9 cellular contexts compared by ENCODE assay signal in genomic region chr18:5238371-5238758, GRCh38. TPM values are rescaled to one million over a fixed set of nuclear protein-coding genes. Genes with fewer than 3 reads are reported as not detected.
DNase-seq lines count a peak whose midpoint lies in the region; ATAC-seq, FAIRE-seq and TF ChIP-seq lines count a peak whose summit lies in the region.
"Had no signal": no experiment of that assay in that cellular context is flagged by ENCODE, and none has a peak within 500 bp of the region (broad histone marks: within the 10 kb centered on the region; RNA-seq: fewer than 3 reads in every experiment).

No MANE protein-coding gene starts in this region.

- H3K9me3 ChIP-seq in keratinocyte (ENCODE audit: control insufficient read depth, low read depth, low read length), result no peaks in the 10 kb centered on the region
- H3K9me3 ChIP-seq in spleen, result no peaks in the 10 kb centered on the region

- peak overlapping the region; percentile 63 for H3K4me2 ChIP-seq in keratinocyte (ENCODE audit: control insufficient read depth, extremely low read depth, insufficient read depth, low read depth, low read length)

- H3K4me3 ChIP-seq in AG04449 (ENCODE audit: low read depth, low read length), result peak overlapping the region; percentile 88
- peak overlapping the region; percentile 75 to 91 (median 81) for H3K4me3 ChIP-seq in keratinocyte (ENCODE audit: control insufficient read depth in 2 of 3, extremely low read depth in 1 of 3, insufficient read depth in 2 of 3, low read depth in 1 of 3, low read length in 3 of 3)
- peak overlapping the region; percentile 54 to 79 (median 68) for H3K4me3 ChIP-seq in spleen

- intact Hi-C loops in MCF 10A (cut with micrococcal nuclease) (loop anchor here (5.0 kb wide), 1 partner anchor 59 kb away; the partner anchor contains the start of gene ZBTB14), spleen (cut with DNase I; ENCODE audit: low total_unique reads) (no loop called here)

- peaks cover 16% of the 10 kb centered on the region for H3K36me3 Mint-ChIP-seq in MCF 10A (ENCODE audit: insufficient read depth, unreplicated experiment)

- no peaks in the 10 kb centered on the region for H3K9me1 ChIP-seq in keratinocyte (ENCODE audit: control insufficient read depth, extremely low read depth, insufficient read depth, low read length)

- 0 to 1% (median 0%) methylated on average over 16 to 30 of the region's 30 CpGs for WGBS in spleen, 5 donors

- POLR2A ChIA-PET in AG04449 (lab: Yijun Ruan, JAX), result interaction anchor here (2.2 kb wide), 1 partner anchor 58 kb away, joined by 31 read pairs; the partner anchor contains the start of gene ZBTB14
- POLR2A ChIA-PET in MCF 10A (lab: Yijun Ruan, JAX), result interaction anchor here (0.9 to 3.1 kb wide), 4 partner anchors 8 to 183 kb away, joined by 3 to 33 read pairs (median 4); partner anchors contain the start of gene ZBTB14

- H3K27ac ChIP-seq in keratinocyte (ENCODE audit: control insufficient read depth, insufficient read depth, low read length) (peak overlapping the region; percentile 91), spleen (peak overlapping the region; percentile 91 to 99 (median 97))

- H2AFZ ChIP-seq in keratinocyte (ENCODE audit: control insufficient read depth, low read length), result peak overlapping the region; percentile 94

- H3K9me3 Mint-ChIP-seq in MCF 10A (ENCODE audit: unreplicated experiment), result no peaks in the 10 kb centered on the region

- H3K4me1 Mint-ChIP-seq in MCF 10A (ENCODE audit: insufficient read depth, unreplicated experiment), result no peaks in the 10 kb centered on the region

- H3K4me3 Mint-ChIP-seq in MCF 10A (ENCODE audit: unreplicated experiment), result peak overlapping the region; percentile 89

- peaks cover 12% of the 10 kb centered on the region for H3K27me3 Mint-ChIP-seq in MCF 10A (ENCODE audit: insufficient read depth, unreplicated experiment)

- no peak for DNase-seq in AG04449 (ENCODE audit: low read depth, low spot score)
- DNase-seq in T-helper 1 cell, result peak; percentile 8 to 49 (median 28)
- DNase-seq in MCF 10A (ENCODE audit: unreplicated experiment), result peak; percentile 3
- no peak for DNase-seq in keratinocyte (ENCODE audit: low read depth, low spot score)
- DNase-seq in spleen, result peak; percentile 91
- no peak for DNase-seq in KBM-7

- H3K4me1 ChIP-seq in keratinocyte (ENCODE audit: control insufficient read depth, extremely low read depth, insufficient read depth, low read length) (peaks cover 5% of the 10 kb centered on the region), spleen (peaks cover 17 to 56% (median 37%) of the 10 kb centered on the region in 6 donors)

- peak; percentile 29 for ATAC-seq in GM18868 (IDR thresholded peaks at IDR 0.05; ENCODE audit: unreplicated experiment)
- peak; percentile 28 for ATAC-seq in HG03108 (IDR thresholded peaks at IDR 0.05; ENCODE audit: unreplicated experiment)
- ATAC-seq: HCT116 had no signal

- H3K27ac Mint-ChIP-seq in MCF 10A (ENCODE audit: low read depth, unreplicated experiment), result peak overlapping the region; percentile 98

- dilution Hi-C loops in keratinocyte (cut with MboI; ENCODE audit: extremely low pct_ligation_motif_present, low sequenced_read_pairs), result no loop called here

- TF ChIP-seq POLR2A in spleen (IDR thresholded peaks at IDR 0.05), result no peak

- no peak for FAIRE-seq in keratinocyte (lab: Jason Lieb, UNC)

- H3K36me3 ChIP-seq in keratinocyte (ENCODE audit: control insufficient read depth in 2 of 2, extremely low read depth in 1 of 2, insufficient read depth in 2 of 2, low read length in 2 of 2) (peaks cover 0 to 3% of the 10 kb centered on the region in 2 experiments), spleen (peaks cover 0 to 30% (median 4%) of the 10 kb centered on the region in 6 donors)

- TF ChIP-seq CTCF in AG04449 (IDR thresholded peaks at IDR 0.05; ENCODE audit: insufficient read depth, low read length, missing control alignments) (no peak), MCF 10A (IDR thresholded peaks at IDR 0.05; ENCODE audit: unreplicated experiment) (no peak), keratinocyte (optimal IDR thresholded peaks at IDR 0.05 in 1 of 3, IDR thresholded peaks at IDR 0.05 in 1 of 3, conservative IDR thresholded peaks at IDR 0.05 in 1 of 3; ENCODE audit: extremely low read depth in 1 of 3, insufficient read depth in 2 of 3, low read length in 3 of 3) (no peak), spleen (IDR thresholded peaks at IDR 0.05 in 8 of 11, conservative IDR thresholded peaks at IDR 0.05 in 3 of 11) (no peak)

- H3K79me2 ChIP-seq in keratinocyte (ENCODE audit: control insufficient read depth, insufficient read depth, low read length), result peaks cover 28% of the 10 kb centered on the region

- peak overlapping the region; percentile 89 for H3K9ac ChIP-seq in keratinocyte (ENCODE audit: control insufficient read depth, extremely low read depth, insufficient read depth, low read length)

- in situ Hi-C loops in KBM-7 (cut with MboI; ENCODE audit: low pct_unique_long_range_greater_than_20kb, low sequenced_read_pairs), result no loop called here

- CTCF ChIA-PET in AG04449 (lab: Yijun Ruan, JAX), result interaction anchor here (1.6 kb wide), 1 partner anchor 58 kb away, joined by 10 read pairs; no protein-coding TSS in a partner anchor
- CTCF ChIA-PET in MCF 10A (lab: Yijun Ruan, JAX), result interaction anchor here (0.6 to 1.2 kb wide), 4 partner anchors 78 to 1502 kb away, joined by 3 read pairs; no protein-coding TSS in a partner anchor

- BruUV-seq in MCF 10A (replicated peaks; lab: Mats Ljungman, UMichigan), result no TSS peak

- H3K27me3 ChIP-seq in keratinocyte (ENCODE audit: control insufficient read depth, extremely low read depth, insufficient read depth, low read length), result no peaks in the 10 kb centered on the region
- H3K27me3 ChIP-seq in spleen (replicated peaks in 1 of 7), result no peaks in the 10 kb centered on the region

- no peaks in the 10 kb centered on the region for H4K20me1 ChIP-seq in keratinocyte (ENCODE audit: control insufficient read depth, extremely low read depth, insufficient read depth, low read length)

RNA-seq across cellular contexts. Expression of gene AKAIN1, which starts 41.3 kb away (rescaled TPM):
- total RNA-seq in MCF 10A (2022) (not detected in 2 replicates), spleen (not detected)
- polyA plus RNA-seq in keratinocyte (not detected in 3 replicates), spleen (not detected)
- not detected for polyA plus RNA-seq in keratinocyte (2011; ENCODE audit: low read depth)
- not detected in 2 replicates for polyA plus RNA-seq in keratinocyte (2011; cell fraction: cytosol; rRNA removed)
- polyA plus RNA-seq in keratinocyte (2011; cell fraction: nucleus; rRNA removed), result not detected in 2 replicates
- polyA plus RNA-seq in keratinocyte (2012; ENCODE audit: low replicate concordance), result not detected in 2 replicates
- not detected in 3 replicates for polyA minus RNA-seq in keratinocyte
- polyA minus RNA-seq in keratinocyte (2011; cell fraction: cytosol; rRNA and poly(A)+ RNA removed), result not detected
- polyA minus RNA-seq in keratinocyte (2011; cell fraction: nucleus; rRNA and poly(A)+ RNA removed), result not detected in 2 replicates

RNA-seq across cellular contexts. Expression of gene ZBTB14, which starts 57.2 kb away (rescaled TPM):
- 7.3 and 8.6 TPM in 2 replicates for total RNA-seq in MCF 10A (2022)
- polyA plus RNA-seq in keratinocyte, result 5.4 to 9.1 TPM (median 6.8 TPM) in 3 replicates
- 3.9 TPM for polyA plus RNA-seq in keratinocyte (2011; ENCODE audit: low read depth)
- 3.5 and 5.6 TPM in 2 replicates for polyA plus RNA-seq in keratinocyte (2011; cell fraction: cytosol; rRNA removed)
- polyA plus RNA-seq in keratinocyte (2011; cell fraction: nucleus; rRNA removed), result 8.2 and 11.7 TPM in 2 replicates
- 3.2 and 3.9 TPM in 2 replicates for polyA plus RNA-seq in keratinocyte (2012; ENCODE audit: low replicate concordance)
- 1.6 to 5.7 TPM (median 3.1 TPM) in 3 replicates for polyA minus RNA-seq in keratinocyte
- 3.5 TPM for polyA minus RNA-seq in keratinocyte (2011; cell fraction: cytosol; rRNA and poly(A)+ RNA removed)
- polyA minus RNA-seq in keratinocyte (2011; cell fraction: nucleus; rRNA and poly(A)+ RNA removed), result 3.0 and 5.2 TPM in 2 replicates
- 10 to 100 TPM; 18.5 to 26.7 (median 22.7) TPM for total RNA-seq in spleen
- polyA plus RNA-seq in spleen, result 10 to 100 TPM; 12.9 to 14.3 (median 13.5) TPM

Comparison
In these comparisons a context has a peak if more than half of its experiments do, and no peak if none do; other contexts are left out.
1. DNase-seq: peak in T-helper 1 cell (5 of 5), MCF 10A (single experiment) and spleen (single experiment); none in AG04449 (single experiment), keratinocyte (single experiment) and KBM-7 (single experiment).
2. Peak in every context shown above with its lines, with median percentiles within 50 percentile points of each other: H3K4me3 ChIP-seq.